11 cellular contexts compared by ENCODE assay signal in the genomic region with DNA sequence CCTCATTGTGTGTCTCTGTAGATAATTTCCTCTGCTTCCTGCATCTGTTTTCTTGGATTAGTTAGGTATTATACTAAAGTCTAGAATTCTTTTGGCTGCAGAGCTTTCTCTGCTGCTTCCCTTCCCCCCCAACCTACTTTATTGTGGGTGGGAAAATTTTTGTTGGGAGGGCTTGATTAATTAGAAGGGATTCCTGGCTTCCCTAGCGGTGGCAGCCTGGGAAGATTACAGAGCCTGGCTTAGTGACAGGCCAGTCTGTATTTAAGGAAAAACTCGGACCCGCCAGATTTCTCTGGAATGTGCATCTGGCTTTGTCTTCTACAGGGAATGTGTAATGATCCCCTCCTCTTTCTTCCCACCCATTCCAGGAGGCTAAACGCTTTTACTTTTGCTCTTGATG. TPM values are rescaled to one million over a fixed set of nuclear protein-coding genes. Genes with fewer than 3 reads are reported as not detected.
A peak's percentile ranks its signal among the peaks of the same experiment; 100 is the strongest.
DNase-seq lines count a peak whose midpoint lies in the region; ATAC-seq and TF ChIP-seq lines count a peak whose summit lies in the region.
"Had no signal": no experiment of that assay in that cellular context is flagged by ENCODE, and none has a peak within 500 bp of the region (broad histone marks: within the 10 kb centered on the region; RNA-seq: fewer than 3 reads in every experiment).

No MANE protein-coding gene starts in this region.

- 1 to 2% methylated on average over 3 to 4 of the region's 4 CpGs for WGBS in ectodermal cell, 2 experiments
- WGBS in stomach, 5 donors, result 41 to 65% (median 56%) methylated on average over 4 of the region's 4 CpGs

- no peaks in the 10 kb centered on the region for H3K36me3 ChIP-seq in NT2/D1 (ENCODE audit: insufficient read depth, insufficient read length, low read length)
- no peaks in the 10 kb centered on the region for H3K36me3 ChIP-seq in ectodermal cell (ENCODE audit: control insufficient read depth, insufficient read depth, low read length)
- no peaks in the 10 kb centered on the region for H3K36me3 ChIP-seq in stomach

- no peaks in the 10 kb centered on the region for H3K27me3 ChIP-seq in NT2/D1 (ENCODE audit: insufficient read depth, insufficient read length)
- no peaks in the 10 kb centered on the region for H3K27me3 ChIP-seq in ectodermal cell (ENCODE audit: control insufficient read depth, insufficient read depth, low read length, poor library complexity, severe bottlenecking)
- no peaks in the 10 kb centered on the region for H3K27me3 ChIP-seq in stomach
- H3K27me3 ChIP-seq: testis had no signal

- H3K9me3 ChIP-seq in NT2/D1 (ENCODE audit: insufficient read depth, low read length) (peaks cover 11% of the 10 kb centered on the region; the same call in 1 of the 2 replicates), ectodermal cell (ENCODE audit: control insufficient read depth, low read length) (peaks cover 2% of the 10 kb centered on the region), stomach (peaks cover 0 to 9% (median 0%) of the 10 kb centered on the region in 4 donors)
- H3K9me3 ChIP-seq: testis had no signal

- ATAC-seq in GM18505 (IDR thresholded peaks at IDR 0.05; ENCODE audit: unreplicated experiment) (no peak), HG03095 (IDR thresholded peaks at IDR 0.05; ENCODE audit: unreplicated experiment) (no peak), GM18498 (IDR thresholded peaks at IDR 0.05; ENCODE audit: unreplicated experiment) (no peak)
- ATAC-seq: activated naive CD4-positive, alpha-beta T cell treated with anti-CD3 and anti-CD28 coated beads, Interleukin-2, amount 50 U/mL, for 72 hours; PC-3 had no signal

- H3K9ac ChIP-seq in NT2/D1 (ENCODE audit: insufficient read length, low read depth), result no peak overlapping the region

- TF ChIP-seq CTCF in stomach (IDR thresholded peaks at IDR 0.05), result no peak

- H3K4me1 ChIP-seq in NT2/D1 (ENCODE audit: insufficient read depth, insufficient read length) (no peaks in the 10 kb centered on the region), ectodermal cell (ENCODE audit: control insufficient read depth, insufficient read depth, low read length) (peaks cover 48% of the 10 kb centered on the region), stomach (peaks cover 4 to 41% (median 29%) of the 10 kb centered on the region in 4 donors)

- TF ChIP-seq EP300 in stomach (IDR thresholded peaks at IDR 0.05), result no peak

- no peak overlapping the region for H3K4me3 ChIP-seq in NT2/D1 (ENCODE audit: insufficient read length, low read depth)
- no peak overlapping the region for H3K4me3 ChIP-seq in ectodermal cell (ENCODE audit: insufficient read depth, low read depth, low read length)
- H3K4me3 ChIP-seq in stomach, result no peak overlapping the region
- H3K4me3 ChIP-seq: testis had no signal

- TF ChIP-seq POLR2A in stomach (IDR thresholded peaks at IDR 0.05), result no peak
- no peak for TF ChIP-seq POLR2A in GM18505 (IDR thresholded peaks at IDR 0.05; ENCODE audit: borderline replicate concordance, extremely low read depth, insufficient read depth, insufficient read length)

- DNase-seq in NT2/D1 (ENCODE audit: low read depth, low spot score) (peak; percentile 87), iPS-NIHi11 (ENCODE audit: low spot score) (peak; percentile 55), stomach (no peak), inferior parietal cortex (ENCODE audit: extremely low spot score) (no peak)
- DNase-seq: PC-3, testis had no signal

- peak overlapping the region; percentile 98 for H3K27ac ChIP-seq in ectodermal cell (ENCODE audit: insufficient read depth, low read depth, low read length, poor library complexity, severe bottlenecking)
- H3K27ac ChIP-seq in stomach, result peak overlapping the region in 3 of 5 donors; percentile 31 to 35 (median 34)

- intact Hi-C loops in stomach (cut with DNase I; ENCODE audit: low total_unique reads), result no loop called here

RNA-seq across cellular contexts. Expression of a gene that starts 31.2 kb away (rescaled TPM):
- 8.2 TPM for polyA plus RNA-seq in ectodermal cell (2013, experiment 1 of 4)
- polyA plus RNA-seq in ectodermal cell (2013, experiment 2 of 4), result 9.0 TPM
- 5.6 TPM for polyA plus RNA-seq in ectodermal cell (2013, experiment 3 of 4)
- 6.6 TPM for polyA plus RNA-seq in ectodermal cell (2013, experiment 4 of 4)
- 1 to 10 TPM; 1.4 to 4.6 (median 3.0) TPM for total RNA-seq in stomach
- polyA plus RNA-seq in stomach, result 1 to 10 TPM in 2 of 3 donors, under 1 TPM in 1; 1.00 to 2.8 (median 1.1) TPM

RNA-seq across cellular contexts. Expression of a gene that starts 32.3 kb away (rescaled TPM):
- polyA plus RNA-seq in ectodermal cell (2013, experiment 1 of 4), result 30.9 TPM
- 27.1 TPM for polyA plus RNA-seq in ectodermal cell (2013, experiment 2 of 4)
- polyA plus RNA-seq in ectodermal cell (2013, experiment 3 of 4), result 24.7 TPM
- 30.0 TPM for polyA plus RNA-seq in ectodermal cell (2013, experiment 4 of 4)
- total RNA-seq in stomach, result 10 to 100 TPM in 3 of 5 donors, 1 to 10 TPM in 2; 6.1 to 13.8 (median 10.5) TPM
- polyA plus RNA-seq in stomach, result 10 to 100 TPM; 12.4 to 18.6 (median 17.9) TPM

Comparison
In these comparisons a context has a peak if more than half of its experiments do, and no peak if none do; other contexts are left out.
1. DNase-seq: peak in NT2/D1 (single experiment) and iPS-NIHi11 (single experiment); none in stomach (single experiment) and inferior parietal cortex (single experiment).